Comparison of ENCODE assay signal across 15 cellular contexts in the genomic region with DNA sequence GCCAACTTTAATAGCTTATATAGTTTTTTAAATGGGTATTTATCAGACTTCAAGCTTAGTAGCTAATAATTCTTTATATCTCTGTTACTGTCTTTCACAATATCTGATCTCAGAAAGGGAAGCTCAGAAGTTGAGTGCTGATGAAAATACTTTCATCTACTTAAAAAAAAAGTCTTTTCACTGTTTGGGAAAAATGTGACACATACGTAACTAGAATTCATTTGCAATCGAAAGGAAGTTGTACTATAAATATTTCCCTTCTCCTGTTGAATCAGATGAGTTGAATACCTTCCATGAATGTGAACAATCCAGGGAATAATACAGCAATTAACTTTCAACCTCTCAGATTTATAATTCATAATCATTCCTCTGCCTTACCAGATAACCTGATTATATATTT. TPM values are rescaled to one million over a fixed set of nuclear protein-coding genes. Genes with fewer than 3 reads are reported as not detected.
DNase-seq lines count a peak whose midpoint lies in the region; FAIRE-seq and TF ChIP-seq lines count a peak whose summit lies in the region.
"Had no signal": no experiment of that assay in that cellular context is flagged by ENCODE, and none has a peak within 500 bp of the region (broad histone marks: within the 10 kb centered on the region; RNA-seq: fewer than 3 reads in every experiment).

No MANE protein-coding gene starts in this region.

- CTCF ChIA-PET in PC-9 (lab: Charles Lee), result no interaction called here

- H3K27ac ChIP-seq in PC-9 (no peak overlapping the region), smooth muscle cell (ENCODE audit: low read depth) (peak overlapping the region; percentile 40)

- H2AFZ ChIP-seq in PC-9 (no peak overlapping the region), smooth muscle cell (ENCODE audit: low read depth) (no peak overlapping the region)

- no peaks in the 10 kb centered on the region for H3K27me3 ChIP-seq in PC-9 (ENCODE audit: insufficient read depth, low read depth)
- H3K27me3 ChIP-seq in endocrine pancreas (ENCODE audit: control insufficient read depth, insufficient read depth, low read length), result no peaks in the 10 kb centered on the region
- no peaks in the 10 kb centered on the region for H3K27me3 ChIP-seq in smooth muscle cell (ENCODE audit: low read depth)

- H3K36me3 ChIP-seq in PC-9 (ENCODE audit: low read depth), result no peaks in the 10 kb centered on the region
- peaks cover 7% of the 10 kb centered on the region for H3K36me3 ChIP-seq in endocrine pancreas (ENCODE audit: control insufficient read depth, insufficient read depth, low read length)
- no peaks in the 10 kb centered on the region for H3K36me3 ChIP-seq in smooth muscle cell (ENCODE audit: low read depth)
- H3K36me3 ChIP-seq: HAP-1 had no signal

- no peak overlapping the region for H3K27ac Mint-ChIP-seq in mesothelial cell of epicardium
- H3K27ac Mint-ChIP-seq: B cell; CD4-positive, alpha-beta T cell had no signal

- H3K9me3 Mint-ChIP-seq in mesothelial cell of epicardium, result no peaks in the 10 kb centered on the region
- H3K9me3 Mint-ChIP-seq: CD4-positive, alpha-beta T cell had no signal

- no peak for TF ChIP-seq CTCF in PC-9 (conservative IDR thresholded peaks at IDR 0.05)
- TF ChIP-seq CTCF in smooth muscle cell (IDR thresholded peaks at IDR 0.05; ENCODE audit: borderline replicate concordance, insufficient read depth, poor library complexity, severe bottlenecking), result no peak
- no peak for TF ChIP-seq CTCF in mesothelial cell of epicardium (IDR thresholded peaks at IDR 0.05; ENCODE audit: unreplicated experiment)

- BruUV-seq in PC-9 (replicated peaks; lab: Mats Ljungman, UMichigan), result no TSS peak

- no peak overlapping the region for H3K4me3 Mint-ChIP-seq in mesothelial cell of epicardium
- H3K4me3 Mint-ChIP-seq: B cell; CD4-positive, alpha-beta T cell had no signal

- H3K36me3 Mint-ChIP-seq in mesothelial cell of epicardium, result no peaks in the 10 kb centered on the region

- DNase-seq in NOMO-1 treated with DMSO at 0.1 percent for 48 hours (lab: John Stamatoyannopoulos, UW; ENCODE audit: unreplicated experiment) (peak; percentile 21), NOMO-1 (lab: John Stamatoyannopoulos, UW; ENCODE audit: unreplicated experiment in 2 of 2) (no peak), PC-9 (no peak), smooth muscle cell (lab: John Stamatoyannopoulos, UW; ENCODE audit: unreplicated experiment) (no peak), inferior parietal cortex (ENCODE audit: extremely low spot score) (no peak), RCC 7860 (ENCODE audit: low spot score) (no peak), mesothelial cell of epicardium (ENCODE audit: low spot score in 2 of 2, unreplicated experiment in 2 of 2) (no peak)
- DNase-seq: Calu3, SIG-M5 had no signal

- H3F3A ChIP-seq in PC-9 (ENCODE audit: insufficient read depth, low read depth), result peaks cover 6% of the 10 kb centered on the region; the same call in 1 of the 2 replicates
- peaks cover 28% of the 10 kb centered on the region for H3F3A ChIP-seq in smooth muscle cell (ENCODE audit: low read depth)

- peaks cover 19% of the 10 kb centered on the region for H3K4me1 ChIP-seq in PC-9 (replicated peaks; ENCODE audit: insufficient read depth)
- peaks cover 12% of the 10 kb centered on the region for H3K4me1 ChIP-seq in endocrine pancreas (ENCODE audit: control insufficient read depth, insufficient read depth, low read length)
- H3K4me1 ChIP-seq in smooth muscle cell (ENCODE audit: low read depth), result peaks cover 17% of the 10 kb centered on the region

- H3K4me1 Mint-ChIP-seq in mesothelial cell of epicardium, result peaks cover 2% of the 10 kb centered on the region

- H3K4me2 ChIP-seq in PC-9 (peak overlapping the region; percentile 65; the same call in 1 of the 2 replicates), smooth muscle cell (no peak overlapping the region)

- no peaks in the 10 kb centered on the region; the same call in 1 of the 2 replicates for H3K9me2 ChIP-seq in PC-9 (ENCODE audit: insufficient read depth)

- H3K4me3 ChIP-seq in PC-9 (no peak overlapping the region), endocrine pancreas (ENCODE audit: control insufficient read depth, insufficient read depth, low read length) (peak overlapping the region; percentile 100), smooth muscle cell (no peak overlapping the region)
- H3K4me3 ChIP-seq: HAP-1 had no signal

- no peaks in the 10 kb centered on the region for H3K9me3 ChIP-seq in PC-9 (ENCODE audit: insufficient read depth, low read depth)
- H3K9me3 ChIP-seq in endocrine pancreas (ENCODE audit: control insufficient read depth, low read length), result no peaks in the 10 kb centered on the region
- no peaks in the 10 kb centered on the region for H3K9me3 ChIP-seq in smooth muscle cell (replicated peaks; ENCODE audit: low read depth)
- H3K9me3 ChIP-seq: HAP-1 had no signal

- intact Hi-C loops in PC-9 (cut with micrococcal nuclease; ENCODE audit: unreplicated experiment), result loop anchor here (1.0 to 2.0 kb wide), 3 partner anchors 144 to 630 kb away; no protein-coding TSS in a partner anchor

- H3K9ac ChIP-seq in endocrine pancreas (ENCODE audit: control insufficient read depth, insufficient read depth, low read length), result no peak overlapping the region
- no peak overlapping the region for H3K9ac ChIP-seq in smooth muscle cell (ENCODE audit: low read depth)

- no peak for FAIRE-seq in RCC 7860 (lab: Jason Lieb, UNC)
- FAIRE-seq: GM18507 had no signal

- WGBS in smooth muscle cell (ENCODE audit: low lambda C conversion rate), result 77% methylated on average over 2 of the region's 2 CpGs

- H4K20me1 ChIP-seq in PC-9 (ENCODE audit: insufficient read depth), result no peaks in the 10 kb centered on the region
- no peaks in the 10 kb centered on the region for H4K20me1 ChIP-seq in smooth muscle cell (ENCODE audit: low read depth)

- H3K27me3 Mint-ChIP-seq in mesothelial cell of epicardium (ENCODE audit: low read depth), result peaks cover 26% of the 10 kb centered on the region

- H3K79me2 ChIP-seq in PC-9 (ENCODE audit: low read depth) (no peaks in the 10 kb centered on the region), smooth muscle cell (ENCODE audit: low read depth) (no peaks in the 10 kb centered on the region)

- POLR2A ChIA-PET in PC-9 (lab: Charles Lee; ENCODE audit: unreplicated experiment), result no interaction called here

RNA-seq across cellular contexts. Expression of a gene that starts 0.8 kb away (rescaled TPM):
- total RNA-seq in PC-9 (2021) (0.48 and 0.81 TPM in 2 replicates), smooth muscle cell (34.7 and 41.5 TPM in 2 replicates), mesothelial cell of epicardium (2.0 to 2.3 TPM (median 2.0 TPM) in 3 replicates)
- polyA plus RNA-seq in smooth muscle cell, result 22.4 and 29.1 TPM in 2 replicates
- total RNA-seq: CD4-positive, alpha-beta T cell; HT-29 had no signal

Comparison
In these comparisons a context has a peak if more than half of its experiments do, and no peak if none do; other contexts are left out.
1. RNA of a gene that starts 0.8 kb away (total RNA-seq): 34.7 to 41.5 TPM in smooth muscle cell; 2.0 to 2.3 TPM in mesothelial cell of epicardium and 0.48 to 0.81 TPM in PC-9; every median in the first group is over 10 times any median in the second.